In genomic region chr19:927044-927706, GRCh38 we compare ENCODE assay signal across 1 cellular context.
A peak's percentile ranks its signal among the peaks of the same experiment; 100 is the strongest.
TF ChIP-seq lines count a peak whose summit lies in the region.

No MANE protein-coding gene starts in this region.

TF ChIP-seq in H1, 55 proteins besides CTCF, POLR2A, EP300 and RAD21:
- TF ChIP-seq CBX5 (IDR thresholded peaks at IDR 0.05; ENCODE audit: low read depth, low read length) (no peak), KDM4A (IDR thresholded peaks at IDR 0.05; ENCODE audit: low read depth, low read length, severe bottlenecking) (peak; percentile 6)
